12 cellular contexts compared by ENCODE assay signal in genomic region chr7:108358553-108358952, GRCh38.
DNase-seq lines count a peak whose midpoint lies in the region; ATAC-seq and TF ChIP-seq lines count a peak whose summit lies in the region.
"Had no signal": no experiment of that assay in that cellular context is flagged by ENCODE, and none has a peak within 500 bp of the region (broad histone marks: within the 10 kb centered on the region; RNA-seq: fewer than 3 reads in every experiment).

No MANE protein-coding gene starts in this region.

- POLR2A ChIA-PET in SK-N-SH (lab: Yijun Ruan, JAX), result interaction anchor here (0.6 kb wide), 1 partner anchor 304 kb away, joined by 4 read pairs; no protein-coding TSS in a partner anchor

- ATAC-seq in HG03159 (IDR thresholded peaks at IDR 0.05; ENCODE audit: unreplicated experiment) (no peak), GM19328 (IDR thresholded peaks at IDR 0.05; ENCODE audit: unreplicated experiment) (no peak)
- ATAC-seq: HCT116 had no signal

- H3K4me2 ChIP-seq in SK-N-SH, result no peak overlapping the region

- TF ChIP-seq EP300 in SK-N-SH (IDR thresholded peaks at IDR 0.05; ENCODE audit: borderline replicate concordance in 1 of 2, low read depth in 1 of 2, low read length in 1 of 2), result 0 out of 4 replicates have a peak, but pooled peaks of 1 of the 2 experiments have one; percentile 37

- CTCF ChIA-PET in Calu3 (lab: Charles Lee), result no interaction called here
- CTCF ChIA-PET in SK-N-SH (lab: Yijun Ruan, JAX), result interaction anchor here (1.0 to 1.4 kb wide), 2 partner anchors 11 to 47 kb away, joined by 3 read pairs; no protein-coding TSS in a partner anchor

- intact Hi-C loops in Calu3 (cut with micrococcal nuclease; ENCODE audit: unreplicated experiment), result no loop called here

- no peaks in the 10 kb centered on the region for H3K79me2 ChIP-seq in SK-N-SH (ENCODE audit: insufficient read depth)

- H3K36me3 ChIP-seq in SK-N-SH (replicated peaks in 1 of 2; ENCODE audit: control insufficient read depth in 1 of 2, insufficient read depth in 2 of 2, low read length in 1 of 2), result no peaks in the 10 kb centered on the region
- H3K36me3 ChIP-seq in kidney epithelial cell (ENCODE audit: control insufficient read depth, insufficient read depth, low read length), result no peaks in the 10 kb centered on the region

- no peaks in the 10 kb centered on the region for H3F3A ChIP-seq in SK-N-SH (replicated peaks; ENCODE audit: insufficient read depth)

- peak; percentile 29; the same call in 1 of the 2 replicates for TF ChIP-seq RAD21 in SK-N-SH (IDR thresholded peaks at IDR 0.05; ENCODE audit: low read length)

- no peaks in the 10 kb centered on the region for H3K27me3 Mint-ChIP-seq in Calu3 (ENCODE audit: unreplicated experiment)

- no TSS peak for BruUV-seq in Calu3 (replicated peaks; lab: Mats Ljungman, UMichigan)

- no peak for TF ChIP-seq CTCF in Calu3 (IDR thresholded peaks at IDR 0.05; ENCODE audit: unreplicated experiment)
- TF ChIP-seq CTCF in SK-N-SH (IDR thresholded peaks at IDR 0.05), result no peak
- TF ChIP-seq CTCF in kidney epithelial cell (IDR thresholded peaks at IDR 0.05; ENCODE audit: insufficient read depth, low read length, poor library complexity, severe bottlenecking), result no peak

- H2AFZ ChIP-seq in SK-N-SH (ENCODE audit: low read depth), result no peak overlapping the region

- H3K4me1 ChIP-seq in SK-N-SH (ENCODE audit: control insufficient read depth in 1 of 2, insufficient read depth in 2 of 2, low read depth in 1 of 2, low read length in 1 of 2), result peaks cover 0 to 17% of the 10 kb centered on the region in 2 experiments; a peak in 2 of 4 replicates

- peak; percentile 19 for DNase-seq in Calu3
- DNase-seq in NCI-H1694 (lab: John Stamatoyannopoulos, UW), result peak; percentile 62
- DNase-seq in SK-N-SH, result peak; percentile 47
- peak; percentile 67 for DNase-seq in kidney epithelial cell (ENCODE audit: low read depth)
- DNase-seq in cortex of kidney (lab: John Stamatoyannopoulos, UW), result no peak
- DNase-seq in GOT3 (lab: John Stamatoyannopoulos, UW), result no peak
- DNase-seq: NK-92 treated with Interleukin-12 subunit alpha and Interleukin-12 subunit beta, amount 100 ng/mL, for 24 hours; stimulated activated CD4-positive, alpha-beta T cell treated with anti-CD3 and anti-CD28 coated beads, Interleukin-1b, Interleukin-23, amount 100 ng/mL, for 48 hours had no signal

- H3K9me3 ChIP-seq in SK-N-SH, result no peaks in the 10 kb centered on the region

- 25% methylated on average over 4 of the region's 4 CpGs for WGBS in SK-N-SH (ENCODE audit: low lambda C conversion rate)

- peaks cover 12% of the 10 kb centered on the region for H3K4me1 Mint-ChIP-seq in Calu3 (ENCODE audit: low read depth, unreplicated experiment)

- no peaks in the 10 kb centered on the region for H4K20me1 ChIP-seq in SK-N-SH (ENCODE audit: insufficient read depth)

- H3K27me3 ChIP-seq in SK-N-SH (ENCODE audit: insufficient read depth), result no peaks in the 10 kb centered on the region; the same call in 1 of the 2 replicates
- H3K27me3 ChIP-seq in kidney epithelial cell (ENCODE audit: control insufficient read depth, insufficient read depth, low read length), result no peaks in the 10 kb centered on the region

- no peaks in the 10 kb centered on the region for H3K9me3 Mint-ChIP-seq in Calu3 (ENCODE audit: low read depth, unreplicated experiment)
- H3K9me3 Mint-ChIP-seq: activated T-helper 1 cell treated with anti-CD3 and anti-CD28 coated beads, Interleukin-12 subunit alpha, Interleukin-12 subunit beta, Interleukin-2, Interleukin-4 antibody, amounts not matched to agents 30 ng/mL and 10 ng/mL and 1 ng/mL, durations not matched to agents 14 hours and 24 hours and 36 hours had no signal

- no peak overlapping the region for H3K4me3 Mint-ChIP-seq in Calu3 (ENCODE audit: low read depth, unreplicated experiment)
- H3K4me3 Mint-ChIP-seq: activated T-helper 1 cell treated with anti-CD3 and anti-CD28 coated beads, Interleukin-12 subunit alpha, Interleukin-12 subunit beta, Interleukin-2, Interleukin-4 antibody, amounts not matched to agents 30 ng/mL and 10 ng/mL and 1 ng/mL, durations not matched to agents 14 hours and 24 hours and 36 hours had no signal

- H3K4me3 ChIP-seq in SK-N-SH (ENCODE audit: low read depth in 2 of 2, low read length in 1 of 2), result no peak overlapping the region
- H3K4me3 ChIP-seq in kidney epithelial cell (ENCODE audit: low read depth, low read length), result no peak overlapping the region

- H3K9me2 ChIP-seq in SK-N-SH, result no peaks in the 10 kb centered on the region; the same call in 1 of the 2 replicates

- H3K9ac ChIP-seq in SK-N-SH, result no peak overlapping the region

- H3K27ac ChIP-seq in SK-N-SH (ENCODE audit: low read depth in 2 of 2, low read length in 1 of 2), result peak overlapping the region in 1 of 2 experiments; percentile 79; a peak in 2 of 4 replicates

- no peaks in the 10 kb centered on the region for H3K36me3 Mint-ChIP-seq in Calu3 (ENCODE audit: insufficient read depth, unreplicated experiment)

- no peak overlapping the region for H3K27ac Mint-ChIP-seq in Calu3 (ENCODE audit: unreplicated experiment)
- H3K27ac Mint-ChIP-seq: activated T-helper 1 cell treated with anti-CD3 and anti-CD28 coated beads, Interleukin-12 subunit alpha, Interleukin-12 subunit beta, Interleukin-2, Interleukin-4 antibody, amounts not matched to agents 30 ng/mL and 10 ng/mL and 1 ng/mL, durations not matched to agents 14 hours and 24 hours and 36 hours had no signal

TF ChIP-seq in SK-N-SH, 30 proteins besides CTCF, POLR2A, EP300 and RAD21:
- TF ChIP-seq GABPA (IDR thresholded peaks at IDR 0.05; ENCODE audit: low read depth), result no peak
- TF ChIP-seq CHD2 (IDR thresholded peaks at IDR 0.05; ENCODE audit: low read length, partially characterized antibody), result peak; percentile 34
- peak; percentile 72 for TF ChIP-seq RCOR1 (IDR thresholded peaks at IDR 0.05; ENCODE audit: low read length)
TF ChIP-seq in SK-N-SH: peak in this region for 2.

Comparison
In these comparisons a context has a peak if more than half of its experiments do, and no peak if none do; other contexts are left out.
1. DNase-seq: peak in Calu3 (single experiment), NCI-H1694 (single experiment), SK-N-SH (single experiment) and kidney epithelial cell (single experiment); none in cortex of kidney (single experiment) and GOT3 (single experiment).